27 cellular contexts compared by ENCODE assay signal in genomic region chr14:68135028-68135427, GRCh38.
DNase-seq lines count a peak whose midpoint lies in the region; ATAC-seq and TF ChIP-seq lines count a peak whose summit lies in the region.
"Had no signal": no experiment of that assay in that cellular context is flagged by ENCODE, and none has a peak within 500 bp of the region (broad histone marks: within the 10 kb centered on the region; RNA-seq: fewer than 3 reads in every experiment).

No MANE protein-coding gene starts in this region.

- H3K27me3 Mint-ChIP-seq in CD4-positive, CD25-positive, alpha-beta regulatory T cell: no peaks in the 10 kb centered on the region
- no peaks in the 10 kb centered on the region for H3K27me3 Mint-ChIP-seq in chondrocyte (ENCODE audit: low read depth)
- H3K27me3 Mint-ChIP-seq: activated naive CD8-positive, alpha-beta T cell treated with anti-CD3 and anti-CD28 coated beads, Interleukin-2, amount 10 ng/mL, durations not matched to agents 7 days and 5 days had no signal

- no peak for TF ChIP-seq CTCF in MM.1S (IDR thresholded peaks at IDR 0.05; ENCODE audit: low read length)
- no peak for TF ChIP-seq CTCF in chondrocyte (IDR thresholded peaks at IDR 0.05)
- no peak for TF ChIP-seq CTCF in osteoblast (IDR thresholded peaks at IDR 0.05; ENCODE audit: extremely low read depth, low read depth, low read length)

- no peaks in the 10 kb centered on the region for H3K36me3 ChIP-seq in CD4-positive, CD25-positive, alpha-beta regulatory T cell (ENCODE audit: control insufficient read depth, insufficient read depth, low read length)
- H3K36me3 ChIP-seq in MM.1S (replicated peaks; ENCODE audit: insufficient read depth, low read length) (no peaks in the 10 kb centered on the region), osteoblast (ENCODE audit: insufficient read depth, low read length) (no peaks in the 10 kb centered on the region)
- H3K36me3 ChIP-seq: BE2C, left lung, upper lobe of left lung had no signal

- H3K4me3 ChIP-seq in CD4-positive, CD25-positive, alpha-beta regulatory T cell (ENCODE audit: low read depth, low read length): peak overlapping the region; percentile 74
- H3K4me3 ChIP-seq in MM.1S (ENCODE audit: low read length) (no peak overlapping the region), osteoblast (ENCODE audit: insufficient read depth, low read length) (no peak overlapping the region)
- H3K4me3 ChIP-seq: hepatocyte, left lung, PC-9, psoas muscle, upper lobe of left lung had no signal

- no peak overlapping the region for H3K4me2 ChIP-seq in MM.1S (ENCODE audit: low read depth, low read length)
- no peak overlapping the region for H3K4me2 ChIP-seq in osteoblast (ENCODE audit: insufficient read depth, low read length)
- H3K4me2 ChIP-seq: hepatocyte, PC-9 had no signal

- peak in 2 of 3 donors; percentile 5 to 56 for DNase-seq in CD4-positive, CD25-positive, alpha-beta regulatory T cell
- DNase-seq in MM.1S (peak; percentile 6), chondrocyte (ENCODE audit: low spot score) (no peak), osteoblast (ENCODE audit: insufficient read length, low spot score, missing footprints) (no peak), NCI-H345 (lab: John Stamatoyannopoulos, UW) (no peak), T1000 (lab: John Stamatoyannopoulos, UW) (no peak), NCI-H2081 (lab: John Stamatoyannopoulos, UW) (no peak), AG20443 (ENCODE audit: low spot score) (no peak)
- DNase-seq: activated CD8-positive, alpha-beta T cell treated with anti-CD3 and anti-CD28 coated beads, Interleukin-2, amount 10 ng/mL, durations not matched to agents 7 days and 5 days; activated effector memory CD4-positive, alpha-beta T cell treated with anti-CD3 and anti-CD28 coated beads, Interleukin-2, amount 50 U/mL, for 16 hours; activated naive CD8-positive, alpha-beta T cell treated with anti-CD3 and anti-CD28 coated beads, Interleukin-2, amount 10 ng/mL, durations not matched to agents 7 days and 5 days; activated T-cell treated with anti-CD3 and anti-CD28 coated beads for 4 hours; BE2C; Caco-2; cerebellar nuclear complex; DND-41; Kasumi-1; left lung; midbrain; NCI-H1048; NCI-H2029; PC-9; psoas muscle; small intestine; stimulated activated CD4-positive, alpha-beta T cell treated with anti-CD3 and anti-CD28 coated beads, Interleukin-2, amount 100 ng/mL, for 24 hours; upper lobe of left lung had no signal

- ATAC-seq in CD4-positive, CD25-positive, alpha-beta regulatory T cell (ENCODE audit: low read depth in 2 of 2): peak in 1 of 2 donors; percentile 46
- ATAC-seq: activated CD8-positive, alpha-beta T cell treated with anti-CD3 and anti-CD28 coated beads, Interleukin-2, amount 10 ng/mL, durations not matched to agents 7 days and 5 days; left lung; psoas muscle had no signal

- no peak overlapping the region for H2AFZ ChIP-seq in MM.1S (ENCODE audit: low read length)
- no peak overlapping the region for H2AFZ ChIP-seq in osteoblast (ENCODE audit: low read length)
- H2AFZ ChIP-seq: hepatocyte, PC-9 had no signal

- H3K9me2 ChIP-seq in MM.1S (replicated peaks; ENCODE audit: insufficient read depth, low read length): no peaks in the 10 kb centered on the region

- peaks cover 10 to 27% (median 17%) of the 10 kb centered on the region in 4 donors for H3K4me1 Mint-ChIP-seq in CD4-positive, CD25-positive, alpha-beta regulatory T cell
- peaks cover 67% of the 10 kb centered on the region for H3K4me1 Mint-ChIP-seq in chondrocyte (ENCODE audit: low read depth)
- H3K4me1 Mint-ChIP-seq: activated naive CD8-positive, alpha-beta T cell treated with anti-CD3 and anti-CD28 coated beads, Interleukin-2, amount 10 ng/mL, durations not matched to agents 7 days and 5 days had no signal

- no peaks in the 10 kb centered on the region for H4K20me1 ChIP-seq in MM.1S (ENCODE audit: insufficient read depth, low read length)
- H4K20me1 ChIP-seq in osteoblast (ENCODE audit: insufficient read depth, low read length): no peaks in the 10 kb centered on the region

- no peaks in the 10 kb centered on the region for H3F3A ChIP-seq in MM.1S (ENCODE audit: insufficient read depth, low read length)

- H3K27ac Mint-ChIP-seq in CD4-positive, CD25-positive, alpha-beta regulatory T cell: peak overlapping the region in 2 of 3 donors; percentile 18 to 52
- peak overlapping the region; percentile 46 for H3K27ac Mint-ChIP-seq in chondrocyte (ENCODE audit: unreplicated experiment)
- H3K27ac Mint-ChIP-seq: activated CD8-positive, alpha-beta T cell treated with anti-CD3 and anti-CD28 coated beads, Interleukin-2, amount 10 ng/mL, durations not matched to agents 7 days and 5 days; activated naive CD8-positive, alpha-beta T cell treated with anti-CD3 and anti-CD28 coated beads, Interleukin-2, amount 10 ng/mL, durations not matched to agents 7 days and 5 days had no signal

- no peaks in the 10 kb centered on the region for H3K27me3 ChIP-seq in CD4-positive, CD25-positive, alpha-beta regulatory T cell (ENCODE audit: control insufficient read depth, insufficient read depth, low read length)
- H3K27me3 ChIP-seq in MM.1S (replicated peaks; ENCODE audit: insufficient read depth, low read length) (no peaks in the 10 kb centered on the region), osteoblast (ENCODE audit: insufficient read depth, low read length) (no peaks in the 10 kb centered on the region)
- H3K27me3 ChIP-seq: BE2C, hepatocyte, left lung, upper lobe of left lung had no signal

- H3K9me3 Mint-ChIP-seq in CD4-positive, CD25-positive, alpha-beta regulatory T cell: no peaks in the 10 kb centered on the region
- peaks cover 2% of the 10 kb centered on the region for H3K9me3 Mint-ChIP-seq in chondrocyte (ENCODE audit: low read depth)

- peak overlapping the region; percentile 2 to 92 (median 51) for H3K4me3 Mint-ChIP-seq in CD4-positive, CD25-positive, alpha-beta regulatory T cell
- no peak overlapping the region for H3K4me3 Mint-ChIP-seq in chondrocyte (ENCODE audit: unreplicated experiment)
- H3K4me3 Mint-ChIP-seq: activated CD8-positive, alpha-beta T cell treated with anti-CD3 and anti-CD28 coated beads, Interleukin-2, amount 10 ng/mL, durations not matched to agents 7 days and 5 days; activated naive CD8-positive, alpha-beta T cell treated with anti-CD3 and anti-CD28 coated beads, Interleukin-2, amount 10 ng/mL, durations not matched to agents 7 days and 5 days had no signal

- H3K79me2 ChIP-seq in MM.1S (ENCODE audit: low read length): no peaks in the 10 kb centered on the region
- no peaks in the 10 kb centered on the region for H3K79me2 ChIP-seq in osteoblast (ENCODE audit: insufficient read depth, low read length)
- H3K79me2 ChIP-seq: hepatocyte had no signal

- H3K4me1 ChIP-seq in CD4-positive, CD25-positive, alpha-beta regulatory T cell (ENCODE audit: control insufficient read depth, insufficient read depth, low read length, poor library complexity, severe bottlenecking): peaks cover 5% of the 10 kb centered on the region
- no peaks in the 10 kb centered on the region for H3K4me1 ChIP-seq in MM.1S (ENCODE audit: low read length)
- H3K4me1 ChIP-seq in osteoblast (ENCODE audit: insufficient read depth, low read length): peaks cover 33% of the 10 kb centered on the region
- H3K4me1 ChIP-seq: BE2C had no signal

- no peak overlapping the region for H3K9ac ChIP-seq in MM.1S (ENCODE audit: low read length)

- H3K27ac ChIP-seq in CD4-positive, CD25-positive, alpha-beta regulatory T cell (ENCODE audit: insufficient read depth, low read length, poor library complexity, severe bottlenecking): peak overlapping the region; percentile 5
- no peak overlapping the region for H3K27ac ChIP-seq in MM.1S (ENCODE audit: low read length)
- H3K27ac ChIP-seq in osteoblast (ENCODE audit: low read depth, low read length): peak overlapping the region; percentile 57
- H3K27ac ChIP-seq: hepatocyte, left lung, PC-9, psoas muscle, upper lobe of left lung had no signal

- no peaks in the 10 kb centered on the region for H3K9me3 ChIP-seq in CD4-positive, CD25-positive, alpha-beta regulatory T cell (ENCODE audit: control insufficient read depth in 2 of 2, low read length in 2 of 2)
- no peaks in the 10 kb centered on the region for H3K9me3 ChIP-seq in MM.1S (replicated peaks; ENCODE audit: insufficient read depth, low read length)
- no peaks in the 10 kb centered on the region for H3K9me3 ChIP-seq in osteoblast (ENCODE audit: low read depth, low read length)
- H3K9me3 ChIP-seq: BE2C, Caco-2, left lung, psoas muscle, upper lobe of left lung had no signal

- no peaks in the 10 kb centered on the region for H3K36me3 Mint-ChIP-seq in CD4-positive, CD25-positive, alpha-beta regulatory T cell
- no peaks in the 10 kb centered on the region for H3K36me3 Mint-ChIP-seq in chondrocyte (ENCODE audit: low read depth)

Comparison
In these comparisons a context has a peak if more than half of its experiments do, and no peak if none do; other contexts are left out.
1. DNase-seq: peak in CD4-positive, CD25-positive, alpha-beta regulatory T cell (2 of 3) and MM.1S (single experiment); none in chondrocyte (single experiment), osteoblast (single experiment), NCI-H345 (single experiment), T1000 (single experiment), NCI-H2081 (0 of 2) and AG20443 (single experiment).